8 cellular contexts compared by ENCODE assay signal in genomic region chr12:111367661-111368221, GRCh38. TPM values are rescaled to one million over a fixed set of nuclear protein-coding genes. Genes with fewer than 3 reads are reported as not detected.
DNase-seq lines count a peak whose midpoint lies in the region; ATAC-seq, FAIRE-seq and TF ChIP-seq lines count a peak whose summit lies in the region.

No MANE protein-coding gene starts in this region.

- H3K79me2 ChIP-seq in OCI-LY3 (ENCODE audit: low read length) (no peaks in the 10 kb centered on the region), H1 (ENCODE audit: control insufficient read depth in 1 of 2, insufficient read depth in 2 of 2, low read length in 2 of 2) (no peaks in the 10 kb centered on the region)

- H3K4me3 Mint-ChIP-seq in naive thymus-derived CD4-positive, alpha-beta T cell, result peak overlapping the region; percentile 69 to 88 (median 82)

- CTCF ChIA-PET in H1 (lab: Charles Lee; ENCODE audit: partially characterized antibody), result interaction anchor here (0.7 to 4.1 kb wide), 6 partner anchors 8 to 69 kb away, joined by 3 to 28 read pairs (median 6); no protein-coding TSS in a partner anchor
- CTCF ChIA-PET in naive thymus-derived CD4-positive, alpha-beta T cell (lab: Charles Lee), result interaction anchor here (0.7 kb wide), 1 partner anchor 29 kb away, joined by 3 read pairs; no protein-coding TSS in a partner anchor
- CTCF ChIA-PET in GM10248 (lab: Yijun Ruan, JAX), result interaction anchor here (0.8 to 3.9 kb wide), 8 partner anchors 8 to 104 kb away, joined by 3 to 30 read pairs (median 4); no protein-coding TSS in a partner anchor

- no peak overlapping the region for H4K91ac ChIP-seq in H1 (replicated peaks; ENCODE audit: insufficient read length, low read length)

- TF ChIP-seq POLR2A in H1 (IDR thresholded peaks at IDR 0.05; ENCODE audit: control extremely low read depth in 1 of 2, low read depth in 2 of 2, low read length in 2 of 2), result no peak

- H3K23ac ChIP-seq in H1 (ENCODE audit: insufficient read length), result no peak overlapping the region

- H3K18ac ChIP-seq in H1 (ENCODE audit: extremely low read depth, low read length), result no peak overlapping the region

- H3K9ac ChIP-seq in OCI-LY3 (ENCODE audit: low read length) (no peak overlapping the region), H1 (replicated peaks in 1 of 4; ENCODE audit: extremely low read depth in 1 of 4, low read depth in 3 of 4, low read length in 3 of 4) (no peak overlapping the region)

- no peaks in the 10 kb centered on the region for H3K9me3 Mint-ChIP-seq in naive thymus-derived CD4-positive, alpha-beta T cell

- no peak for ATAC-seq in naive thymus-derived CD4-positive, alpha-beta T cell
- ATAC-seq in GM19328 (IDR thresholded peaks at IDR 0.05; ENCODE audit: unreplicated experiment), result no peak
- ATAC-seq in HG02884 (IDR thresholded peaks at IDR 0.05; ENCODE audit: unreplicated experiment), result no peak

- H3K56ac ChIP-seq in H1 (replicated peaks; ENCODE audit: insufficient read length, low read depth, low read length), result no peak overlapping the region

- DNase-seq in AG10803 (ENCODE audit: low read depth) (no peak), H1 (ENCODE audit: low read depth in 1 of 2, low spot score in 2 of 2) (no peak), GM10248 (ENCODE audit: extremely low spot score) (no peak), RPMI8226 (no peak)
- DNase-seq in naive thymus-derived CD4-positive, alpha-beta T cell, result no peak

- H3K9me3 ChIP-seq in OCI-LY3 (ENCODE audit: insufficient read depth, low read length) (no peaks in the 10 kb centered on the region), H1 (ENCODE audit: insufficient read depth in 2 of 2, low read depth in 1 of 2, low read length in 1 of 2) (no peaks in the 10 kb centered on the region)
- no peaks in the 10 kb centered on the region for H3K9me3 ChIP-seq in naive thymus-derived CD4-positive, alpha-beta T cell (ENCODE audit: control insufficient read depth in 2 of 3, low read length in 3 of 3)

- H4K8ac ChIP-seq in H1 (ENCODE audit: extremely low read depth, insufficient read depth, low read length), result no peak overlapping the region

- H3K4me1 ChIP-seq in OCI-LY3 (ENCODE audit: low read length), result peaks cover 9% of the 10 kb centered on the region
- peaks cover 0 to 9% (median 3%) of the 10 kb centered on the region in 4 experiments; a peak in 6 of 7 replicates for H3K4me1 ChIP-seq in H1 (replicated peaks in 1 of 4; ENCODE audit: control insufficient read depth in 3 of 4, insufficient read depth in 4 of 4, low read length in 3 of 4)
- H3K4me1 ChIP-seq in naive thymus-derived CD4-positive, alpha-beta T cell (ENCODE audit: control insufficient read depth in 2 of 2, insufficient read depth in 2 of 2, low read length in 2 of 2), result peaks cover 14 to 19% of the 10 kb centered on the region in 2 donors

- no peaks in the 10 kb centered on the region for H3K79me1 ChIP-seq in H1 (ENCODE audit: low read depth, low read length)

- H2BK5ac ChIP-seq in H1 (ENCODE audit: low read depth, low read length), result no peak overlapping the region

- H3K4me2 ChIP-seq in OCI-LY3 (ENCODE audit: low read length), result peak overlapping the region; percentile 97
- H3K4me2 ChIP-seq in H1 (ENCODE audit: insufficient read depth in 1 of 2, low read depth in 2 of 2, low read length in 2 of 2), result peak overlapping the region; percentile 86 to 89

- POLR2A ChIA-PET in H1 (lab: Charles Lee; ENCODE audit: partially characterized antibody) (interaction anchor here (0.7 to 3.6 kb wide), 7 partner anchors 8 to 37 kb away, joined by 3 to 27 read pairs (median 6); no protein-coding TSS in a partner anchor), GM10248 (lab: Yijun Ruan, JAX) (no interaction called here)
- POLR2A ChIA-PET in naive thymus-derived CD4-positive, alpha-beta T cell (lab: Charles Lee), result interaction anchor here (0.6 kb wide), 1 partner anchor 937 kb away, joined by 3 read pairs; no protein-coding TSS in a partner anchor

- no peak for TF ChIP-seq RAD21 in H1 (IDR thresholded peaks at IDR 0.05 in 1 of 2, conservative IDR thresholded peaks at IDR 0.05 in 1 of 2; ENCODE audit: low read depth in 2 of 2, low read length in 2 of 2)

- H2BK15ac ChIP-seq in H1 (ENCODE audit: low read length), result no peak overlapping the region

- H3K36me3 ChIP-seq in OCI-LY3 (replicated peaks; ENCODE audit: low read depth, low read length), result no peaks in the 10 kb centered on the region
- H3K36me3 ChIP-seq in H1 (ENCODE audit: control insufficient read depth in 2 of 4, insufficient read depth in 4 of 4, low read length in 3 of 4), result peaks cover 0 to 3% (median 0%) of the 10 kb centered on the region in 4 experiments; a peak in 3 of 8 replicates
- no peaks in the 10 kb centered on the region for H3K36me3 ChIP-seq in naive thymus-derived CD4-positive, alpha-beta T cell (ENCODE audit: control insufficient read depth in 2 of 3, insufficient read depth in 3 of 3, low read length in 3 of 3)

- no peak overlapping the region for H2AK5ac ChIP-seq in H1 (ENCODE audit: low read depth, low read length)

- H3K27ac ChIP-seq in OCI-LY3 (ENCODE audit: low read length) (no peak overlapping the region), H1 (ENCODE audit: low read depth, low read length) (no peak overlapping the region)
- H3K27ac ChIP-seq in naive thymus-derived CD4-positive, alpha-beta T cell (ENCODE audit: low read depth, low read length), result no peak overlapping the region

- H3K27me3 Mint-ChIP-seq in naive thymus-derived CD4-positive, alpha-beta T cell, result peaks cover 0 to 26% (median 0%) of the 10 kb centered on the region in 5 donors

- H3K4me3 ChIP-seq in AG10803 (ENCODE audit: low read length), result peak overlapping the region; percentile 87
- peak overlapping the region; percentile 90 for H3K4me3 ChIP-seq in OCI-LY3 (ENCODE audit: low read length)
- peak overlapping the region in 3 of 4 experiments; percentile 75 to 83 (median 81); a peak in 6 of 8 replicates for H3K4me3 ChIP-seq in H1 (ENCODE audit: extremely low read depth in 1 of 4, insufficient read depth in 2 of 4, low read depth in 3 of 4, low read length in 4 of 4)
- H3K4me3 ChIP-seq in naive thymus-derived CD4-positive, alpha-beta T cell (ENCODE audit: low read length), result no peak overlapping the region

- H4K20me1 ChIP-seq in OCI-LY3 (ENCODE audit: insufficient read depth, low read length) (no peaks in the 10 kb centered on the region), H1 (replicated peaks in 1 of 2; ENCODE audit: control insufficient read depth in 1 of 2, insufficient read depth in 2 of 2, low read length in 2 of 2) (peaks cover 0 to 7% of the 10 kb centered on the region in 2 experiments)

- H3K4me1 Mint-ChIP-seq in naive thymus-derived CD4-positive, alpha-beta T cell, result peaks cover 15 to 32% (median 24%) of the 10 kb centered on the region in 7 donors

- H3K36me3 Mint-ChIP-seq in naive thymus-derived CD4-positive, alpha-beta T cell, result peaks cover 0 to 10% (median 0%) of the 10 kb centered on the region in 5 donors

- intact Hi-C loops in naive thymus-derived CD4-positive, alpha-beta T cell (cut with micrococcal nuclease), result loop anchor here in 1 of 2 donors (2.0 to 5.0 kb wide), 2 partner anchors 37 to 1040 kb away; partner anchors contain the start of genes RPL6 and SH2B3

- no peak for FAIRE-seq in H1 (lab: Jason Lieb, UNC)

- no peak for TF ChIP-seq EP300 in H1 (IDR thresholded peaks at IDR 0.05; ENCODE audit: borderline replicate concordance in 1 of 2, low read depth in 2 of 2, low read length in 2 of 2)

- no peak overlapping the region for H4K5ac ChIP-seq in H1 (ENCODE audit: insufficient read length, low read depth, low read length)

- TF ChIP-seq CTCF in AG10803 (conservative IDR thresholded peaks at IDR 0.05; ENCODE audit: low read length) (no peak), OCI-LY3 (IDR thresholded peaks at IDR 0.05; ENCODE audit: low read depth, low read length) (no peak), H1 (IDR thresholded peaks at IDR 0.05; ENCODE audit: control extremely low read depth in 1 of 3, insufficient read depth in 1 of 3, low read depth in 1 of 3, low read length in 3 of 3) (no peak), GM10248 (IDR thresholded peaks at IDR 0.05; ENCODE audit: control extremely low read depth, extremely low read depth, low read depth, missing control alignments) (no peak)

- H3K23me2 ChIP-seq in H1 (ENCODE audit: low read depth, low read length), result peaks cover 9% of the 10 kb centered on the region; the same call in 1 of the 2 replicates

- H2AFZ ChIP-seq in OCI-LY3 (ENCODE audit: low read depth, low read length) (no peak overlapping the region), H1 (ENCODE audit: low read length) (no peak overlapping the region)

- no peak overlapping the region for H2BK20ac ChIP-seq in H1 (ENCODE audit: low read length)

- WGBS in H1 (ENCODE audit: extremely low coverage in 1 of 2, insufficient coverage in 1 of 2, insufficient read length in 1 of 2, insufficient replicate concordance in 2 of 2, low coverage in 1 of 2, low lambda C conversion rate in 2 of 2, missing lambda C conversion rate in 1 of 2), 2 experiments, result 81% methylated on average over 7 of the region's 7 CpGs; no CpG with 5 or more reads in 1 of the 2 experiments

- peak overlapping the region in 5 of 9 donors; percentile 21 to 80 (median 53) for H3K27ac Mint-ChIP-seq in naive thymus-derived CD4-positive, alpha-beta T cell

- no peak overlapping the region for H2BK12ac ChIP-seq in H1 (ENCODE audit: low read depth, low read length)

- H3K4ac ChIP-seq in H1 (replicated peaks; ENCODE audit: insufficient read length, low read depth, low read length), result no peak overlapping the region

- no peak overlapping the region for H2BK120ac ChIP-seq in H1 (replicated peaks; ENCODE audit: low read depth, low read length)

- no peak overlapping the region for H3K14ac ChIP-seq in H1 (ENCODE audit: insufficient read length)

- peaks cover 14% of the 10 kb centered on the region; the same call in 1 of the 2 replicates for H3K27me3 ChIP-seq in OCI-LY3 (ENCODE audit: low read depth, low read length)
- peaks cover 0 to 18% (median 7%) of the 10 kb centered on the region in 4 experiments; a peak in 4 of 7 replicates for H3K27me3 ChIP-seq in H1 (replicated peaks in 1 of 4; ENCODE audit: control insufficient read depth in 3 of 4, extremely low read depth in 1 of 4, insufficient read depth in 3 of 4, low read length in 3 of 4)
- no peaks in the 10 kb centered on the region for H3K27me3 ChIP-seq in naive thymus-derived CD4-positive, alpha-beta T cell (ENCODE audit: control insufficient read depth in 2 of 2, insufficient read depth in 2 of 2, low read length in 2 of 2)

RNA-seq across cellular contexts. Expression of gene PHETA1, which starts 1.2 kb away (rescaled TPM):
- total RNA-seq in H1 (2021; fragmentation: NEBNext Ultra II Directional; extraction: Animal tissue kit (Norgen Biotek cat#: 25700)), result 12.3 and 13.7 TPM in 2 replicates
- polyA plus RNA-seq in H1 (2011; rRNA removed), result 5.2 and 9.7 TPM in 2 replicates
- 7.1 TPM for polyA plus RNA-seq in H1 (2011; cell fraction: cytosol; rRNA removed)
- polyA plus RNA-seq in H1 (2011; cell fraction: nucleus; rRNA removed), result 8.6 TPM
- 5.3 to 9.2 TPM (median 8.8 TPM) in 4 replicates for polyA plus RNA-seq in H1 (2012, experiment 1 of 2)
- 12.2 TPM for polyA plus RNA-seq in H1 (2012, experiment 2 of 2)
- 6.6 TPM for polyA plus RNA-seq in H1 (2013, experiment 1 of 2)
- 6.6 TPM for polyA plus RNA-seq in H1 (2013, experiment 2 of 2)
- polyA minus RNA-seq in H1 (2011; rRNA and poly(A)+ RNA removed), result 2.0 and 2.5 TPM in 2 replicates
- polyA minus RNA-seq in H1 (2011; cell fraction: cytosol; rRNA and poly(A)+ RNA removed), result 5.1 TPM
- polyA minus RNA-seq in H1 (2011; cell fraction: nucleus; rRNA and poly(A)+ RNA removed), result 5.7 TPM
- total RNA-seq in naive thymus-derived CD4-positive, alpha-beta T cell, result 1 to 10 TPM; 1.2 to 6.8 (median 5.4) TPM
- polyA plus RNA-seq in naive thymus-derived CD4-positive, alpha-beta T cell, result under 1 TPM; 0.65 to 0.91 TPM

RNA-seq across cellular contexts. Expression of gene SH2B3, which starts 38.0 kb away (rescaled TPM):
- 29.8 and 34.1 TPM in 2 replicates for total RNA-seq in H1 (2021; fragmentation: NEBNext Ultra II Directional; extraction: Animal tissue kit (Norgen Biotek cat#: 25700))
- 20.8 and 25.1 TPM in 2 replicates for polyA plus RNA-seq in H1 (2011; rRNA removed)
- polyA plus RNA-seq in H1 (2011; cell fraction: cytosol; rRNA removed), result 18.3 TPM
- polyA plus RNA-seq in H1 (2011; cell fraction: nucleus; rRNA removed), result 18.8 TPM
- 18.4 to 20.9 TPM (median 20.6 TPM) in 4 replicates for polyA plus RNA-seq in H1 (2012, experiment 1 of 2)
- 12.1 TPM for polyA plus RNA-seq in H1 (2012, experiment 2 of 2)
- 20.8 TPM for polyA plus RNA-seq in H1 (2013, experiment 1 of 2)
- 21.5 TPM for polyA plus RNA-seq in H1 (2013, experiment 2 of 2)
- polyA minus RNA-seq in H1 (2011; rRNA and poly(A)+ RNA removed), result 12.6 and 17.8 TPM in 2 replicates
- polyA minus RNA-seq in H1 (2011; cell fraction: cytosol; rRNA and poly(A)+ RNA removed), result 19.1 TPM
- polyA minus RNA-seq in H1 (2011; cell fraction: nucleus; rRNA and poly(A)+ RNA removed), result 14.7 TPM
- total RNA-seq in naive thymus-derived CD4-positive, alpha-beta T cell, result 10 to 100 TPM; 18.5 to 71.4 (median 29.8) TPM
- 1 to 10 TPM; 3.5 to 7.8 TPM for polyA plus RNA-seq in naive thymus-derived CD4-positive, alpha-beta T cell
